14 cellular contexts compared by ENCODE assay signal in the genomic region with DNA sequence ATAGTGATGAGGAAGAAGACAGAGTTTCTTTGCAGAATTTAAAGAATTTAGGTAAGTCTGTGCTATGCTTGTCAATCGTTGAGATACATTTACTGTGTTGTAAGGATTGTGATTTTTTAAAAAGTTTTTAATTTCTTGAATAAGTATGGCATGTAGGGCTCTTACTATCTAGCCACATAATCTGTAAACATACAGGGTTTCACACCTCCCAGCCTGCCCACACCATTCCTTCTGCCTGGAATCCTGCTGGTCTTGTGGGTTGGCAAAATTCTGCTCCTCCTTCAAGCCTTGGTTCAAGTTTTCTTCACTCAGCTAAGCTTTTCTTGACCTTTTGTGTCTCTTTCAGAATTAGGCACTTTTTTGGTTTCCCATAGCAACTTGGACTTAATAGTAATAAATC.
"Had no signal": no experiment of that assay in that cellular context is flagged by ENCODE, and none has a peak within 500 bp of the region (broad histone marks: within the 10 kb centered on the region; RNA-seq: fewer than 3 reads in every experiment).

No MANE protein-coding gene starts in this region.

- H3K27me3 Mint-ChIP-seq: T-helper 17 cell had no signal

- H3K9me3 ChIP-seq: gastroesophageal sphincter, left ventricle myocardium inferior, tibial artery had no signal

- H3K4me3 Mint-ChIP-seq: T-helper 17 cell had no signal

- H3K9ac ChIP-seq: parathyroid adenoma had no signal

- H3K27me3 ChIP-seq: gastroesophageal sphincter, tibial artery had no signal

- H3K9me3 Mint-ChIP-seq: activated naive CD4-positive, alpha-beta T cell treated with anti-CD3 and anti-CD28 coated beads, Interleukin-2, amount 50 U/mL, for 72 hours had no signal

- FAIRE-seq: kidney, small intestine, TTC549 had no signal

- H2AFZ ChIP-seq: parathyroid adenoma had no signal

- ATAC-seq: activated naive CD4-positive, alpha-beta T cell treated with anti-CD3 and anti-CD28 coated beads, Interleukin-2, amount 50 U/mL, for 72 hours; gastroesophageal sphincter; T-helper 17 cell had no signal

- DNase-seq: activated CD4-positive, alpha-beta T cell treated with anti-CD3 and anti-CD28 coated beads, Interleukin-2, amount 50 U/mL, for 1 hour; activated CD4-positive, CD25-positive, alpha-beta regulatory T cell; central memory CD4-positive, alpha-beta T cell; effector CD8-positive, alpha-beta T cell; kidney; left ventricle myocardium inferior; small intestine; T-helper 17 cell had no signal

- H3K27ac ChIP-seq: coronary artery, gastroesophageal sphincter, left ventricle myocardium inferior, parathyroid adenoma, tibial artery had no signal

- H3K4me3 ChIP-seq: coronary artery, gastroesophageal sphincter, left ventricle myocardium inferior, tibial artery had no signal
